ENCODE assay signal across 11 cellular contexts in the genomic region with DNA sequence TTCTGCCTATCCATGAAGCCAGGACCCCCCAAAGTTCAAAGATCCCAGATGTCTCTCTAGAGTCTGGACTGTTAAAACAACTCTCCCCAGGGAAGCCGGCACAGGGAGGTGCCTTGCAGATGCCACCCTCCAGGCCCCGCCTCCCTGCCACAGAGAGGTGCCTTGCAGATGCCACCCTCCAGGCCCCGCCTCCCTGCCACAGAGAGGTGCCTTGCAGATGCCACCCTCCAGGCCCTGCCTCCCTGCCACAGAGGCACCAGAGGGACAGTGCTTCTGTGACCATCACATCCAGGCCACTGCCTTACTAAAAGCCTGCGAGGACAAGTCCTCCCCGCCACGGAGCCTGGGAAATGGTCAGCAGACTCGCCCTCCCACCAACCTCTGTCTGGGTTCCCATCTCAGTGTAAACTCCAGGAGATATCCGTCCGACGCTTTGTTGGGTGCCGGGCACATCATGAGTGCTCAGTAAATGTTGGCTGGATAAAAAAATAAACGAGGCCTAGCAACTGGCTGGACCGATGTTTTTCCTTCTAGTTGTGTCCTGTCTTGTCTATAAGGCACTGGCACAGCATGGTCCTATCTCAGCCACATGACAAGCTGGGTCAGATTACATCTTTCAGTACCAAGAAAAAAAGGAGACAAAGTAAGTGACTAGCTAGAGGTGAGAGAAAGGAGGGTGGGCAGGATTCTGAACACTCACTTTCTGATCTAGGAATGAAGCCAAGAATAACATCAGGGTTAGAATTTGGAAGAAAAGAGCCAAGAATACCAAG.
DNase-seq lines count a peak whose midpoint lies in the region; ATAC-seq and TF ChIP-seq lines count a peak whose summit lies in the region.
"Had no signal": no experiment of that assay in that cellular context is flagged by ENCODE, and none has a peak within 500 bp of the region (broad histone marks: within the 10 kb centered on the region; RNA-seq: fewer than 3 reads in every experiment).

No MANE protein-coding gene starts in this region.

- no peaks in the 10 kb centered on the region for H3K27me3 ChIP-seq in upper lobe of right lung

- TF ChIP-seq CTCF in mucosa of descending colon (IDR thresholded peaks at IDR 0.05) (no peak), upper lobe of right lung (IDR thresholded peaks at IDR 0.05) (no peak)

- intact Hi-C loops in mucosa of descending colon (cut with DNase I, micrococcal nuclease): no loop called here
- intact Hi-C loops in upper lobe of right lung (cut with DNase I): no loop called here

- H3K4me1 ChIP-seq in mucosa of descending colon (ENCODE audit: low read depth): no peaks in the 10 kb centered on the region
- peaks cover 13% of the 10 kb centered on the region for H3K4me1 ChIP-seq in upper lobe of right lung

- no peaks in the 10 kb centered on the region for H3K9me3 ChIP-seq in mucosa of descending colon
- H3K9me3 ChIP-seq in upper lobe of right lung: no peaks in the 10 kb centered on the region

- ATAC-seq in mucosa of descending colon: peak; percentile 51
- peak; percentile 33 for ATAC-seq in upper lobe of right lung
- ATAC-seq in HG03469 (IDR thresholded peaks at IDR 0.05; ENCODE audit: unreplicated experiment): no peak

- H3K36me3 ChIP-seq in mucosa of descending colon (ENCODE audit: low read depth) (no peaks in the 10 kb centered on the region), upper lobe of right lung (no peaks in the 10 kb centered on the region)

- H3K27ac ChIP-seq in cingulate gyrus (ENCODE audit: low read depth, low read length): peak overlapping the region; percentile 62
- H3K27ac ChIP-seq in upper lobe of right lung: no peak overlapping the region

- peak; percentile 65 for DNase-seq in NCI-H2171 treated with DMSO at 0.1 percent for 48 hours (lab: John Stamatoyannopoulos, UW)
- DNase-seq in NCI-H2171 (lab: John Stamatoyannopoulos, UW): no peak
- no peak for DNase-seq in mucosa of descending colon
- no peak for DNase-seq in upper lobe of right lung
- no peak for DNase-seq in activated CD4-positive, CD25-positive, alpha-beta regulatory T cell treated with anti-CD3 and anti-CD28 coated beads, Interleukin-2, amount 50 U/mL, for 72 hours
- DNase-seq in NCI-H1694 (lab: John Stamatoyannopoulos, UW): no peak
- DNase-seq: activated B cell treated with CpG ODN at 0.5 μM for 24 hours; NCI-H524 treated with DMSO at 0.1 percent for 48 hours; stimulated activated CD4-positive, alpha-beta T cell treated with anti-CD3 and anti-CD28 coated beads, Interleukin-15, amount 100 ng/mL, for 24 hours had no signal

- H3K4me3 ChIP-seq in mucosa of descending colon: no peak overlapping the region
- H3K4me3 ChIP-seq in upper lobe of right lung: no peak overlapping the region
